8 cellular contexts compared by ENCODE assay signal in genomic region chr9:75027187-75028107, GRCh38. TPM values are rescaled to one million over a fixed set of nuclear protein-coding genes. Genes with fewer than 3 reads are reported as not detected.
A peak's percentile ranks its signal among the peaks of the same experiment; 100 is the strongest.
DNase-seq lines count a peak whose midpoint lies in the region; ATAC-seq lines count a peak whose summit lies in the region.

No MANE protein-coding gene starts in this region.

- in situ Hi-C loops in SK-MEL-5 (cut with HindIII; ENCODE audit: low pct_unique_long_range_greater_than_20kb, low sequenced_read_pairs) = no loop called here

- WGBS in right cardiac atrium = under 1% methylated on average over 59 of the region's 59 CpGs

- no peaks in the 10 kb centered on the region for H3K9me3 ChIP-seq in right cardiac atrium (ENCODE audit: control insufficient read depth, low read length)

- H3K4me1 ChIP-seq in right cardiac atrium (ENCODE audit: control insufficient read depth, insufficient read depth, low read length) = peaks cover 2% of the 10 kb centered on the region
- H3K4me1 ChIP-seq in rectal smooth muscle tissue (ENCODE audit: control insufficient read depth, insufficient read depth, low read length) = no peaks in the 10 kb centered on the region

- H3K4me3 ChIP-seq in right cardiac atrium (ENCODE audit: low read length) = peak overlapping the region; percentile 40
- H3K4me3 ChIP-seq in rectal smooth muscle tissue (ENCODE audit: low read length) = peak overlapping the region; percentile 97

- H3K36me3 ChIP-seq in rectal smooth muscle tissue (ENCODE audit: control insufficient read depth, insufficient read depth, low read length) = no peaks in the 10 kb centered on the region

- no peaks in the 10 kb centered on the region for H3K27me3 ChIP-seq in right cardiac atrium (ENCODE audit: control insufficient read depth, insufficient read depth)
- no peaks in the 10 kb centered on the region for H3K27me3 ChIP-seq in rectal smooth muscle tissue (ENCODE audit: control insufficient read depth, insufficient read depth, low read length)

- peak overlapping the region; percentile 77 for H3K9ac ChIP-seq in rectal smooth muscle tissue (ENCODE audit: low read length)

- intact Hi-C loops in right cardiac atrium (cut with DNase I) = no loop called here

- ATAC-seq in GM19463 (IDR thresholded peaks at IDR 0.05; ENCODE audit: unreplicated experiment) (peak; percentile 43), HG03565 (IDR thresholded peaks at IDR 0.05; ENCODE audit: unreplicated experiment) (peak; percentile 19), right cardiac atrium (peak; percentile 69 to 79)

- peak overlapping the region; percentile 49 for H3K27ac ChIP-seq in right cardiac atrium (ENCODE audit: low read length)
- peak overlapping the region; percentile 89 for H3K27ac ChIP-seq in rectal smooth muscle tissue (ENCODE audit: low read depth, low read length)

- DNase-seq in COR-L47 (lab: John Stamatoyannopoulos, UW) (peak; percentile 60), SK-MEL-5 (ENCODE audit: low read depth, low spot score) (peak; percentile 55), amniotic epithelial cell (ENCODE audit: low read depth) (peak; percentile 33), right cardiac atrium (peak; percentile 58 to 82 (median 82)), NCI-H2107 treated with DMSO at 0.1 percent for 48 hours (lab: John Stamatoyannopoulos, UW; ENCODE audit: unreplicated experiment) (no peak)

RNA-seq across cellular contexts. Expression of gene CARNMT1, which starts 0.6 kb away (rescaled TPM):
- total RNA-seq in SK-MEL-5 (2014; rRNA removed; shearing (Covaris generic)) = 27.2 and 29.4 TPM in 2 replicates
- polyA plus RNA-seq in SK-MEL-5 (2015; cell fraction: cytosol; rRNA removed) = 28.5 and 34.9 TPM in 2 replicates
- polyA plus RNA-seq in SK-MEL-5 (2015; cell fraction: nucleus; rRNA removed) = 12.4 and 24.4 TPM in 2 replicates
- 10 to 100 TPM; 10.0 to 14.9 (median 12.5) TPM for total RNA-seq in right cardiac atrium
- polyA plus RNA-seq in right cardiac atrium = 3.7 TPM

Comparison
In these comparisons a context has a peak if more than half of its experiments do, and no peak if none do; other contexts are left out.
1. ATAC-seq: peak in every context shown above with its lines; median percentile 74 in right cardiac atrium; 43 in GM19463; 19 in HG03565.